17 cellular contexts compared by ENCODE assay signal in genomic region chr5:82388186-82388585, GRCh38.
A peak's percentile ranks its signal among the peaks of the same experiment; 100 is the strongest.
DNase-seq lines count a peak whose midpoint lies in the region; ATAC-seq and TF ChIP-seq lines count a peak whose summit lies in the region.
"Had no signal": no experiment of that assay in that cellular context is flagged by ENCODE, and none has a peak within 500 bp of the region (broad histone marks: within the 10 kb centered on the region; RNA-seq: fewer than 3 reads in every experiment).

No MANE protein-coding gene starts in this region.

- no peaks in the 10 kb centered on the region for H3K27me3 ChIP-seq in mesendoderm (ENCODE audit: insufficient read depth, low read length, poor library complexity)
- H3K27me3 ChIP-seq: cardiac muscle cell, sigmoid colon had no signal

- peak; percentile 9 for ATAC-seq in sciatic nerve
- ATAC-seq in HG02571 (IDR thresholded peaks at IDR 0.05; ENCODE audit: unreplicated experiment): no peak

- no peak overlapping the region for H3K4ac ChIP-seq in mesendoderm (ENCODE audit: low read depth, low read length)

- no peak overlapping the region for H3K23ac ChIP-seq in mesendoderm (ENCODE audit: low read length)

- peaks cover 15% of the 10 kb centered on the region for H3K27me3 Mint-ChIP-seq in Calu3 (ENCODE audit: unreplicated experiment)
- H3K27me3 Mint-ChIP-seq: activated CD4-positive, alpha-beta T cell treated with anti-CD3 and anti-CD28 coated beads, Interleukin-2, amount 10 ng/mL, durations not matched to agents 7 days and 5 days had no signal

- H3K9me3 Mint-ChIP-seq in Calu3 (ENCODE audit: low read depth, unreplicated experiment): no peaks in the 10 kb centered on the region

- no peak overlapping the region for H3K4me3 Mint-ChIP-seq in Calu3 (ENCODE audit: low read depth, unreplicated experiment)
- H3K4me3 Mint-ChIP-seq: activated CD4-positive, alpha-beta T cell treated with anti-CD3 and anti-CD28 coated beads, Interleukin-2, amount 10 ng/mL, durations not matched to agents 7 days and 5 days; neural crest cell; stimulated activated naive CD8-positive, alpha-beta T cell treated with anti-CD3 and anti-CD28 coated beads, Interleukin-15, amount 100 ng/mL, for 72 hours had no signal

- H3K56ac ChIP-seq in mesendoderm (ENCODE audit: low read length): no peak overlapping the region

- no peak overlapping the region for H3K4me2 ChIP-seq in mesendoderm (ENCODE audit: low read length)

- no peak overlapping the region for H3K27ac ChIP-seq in mesendoderm (ENCODE audit: low read depth, low read length)
- H3K27ac ChIP-seq: cardiac muscle cell had no signal

- no TSS peak for BruUV-seq in Calu3 (replicated peaks; lab: Mats Ljungman, UMichigan)

- no peak overlapping the region for H4K8ac ChIP-seq in mesendoderm (ENCODE audit: low read depth, low read length)

- H2BK120ac ChIP-seq in mesendoderm (ENCODE audit: low read depth, low read length): no peak overlapping the region

- no CpG with 5 or more reads among the region's 6 CpGs for WGBS in mesendoderm (ENCODE audit: extremely low coverage, insufficient coverage, low lambda C conversion rate)

- no peaks in the 10 kb centered on the region for H3K79me2 ChIP-seq in mesendoderm (ENCODE audit: control insufficient read depth, insufficient read depth, low read length)

- peaks cover 20% of the 10 kb centered on the region for H3K36me3 Mint-ChIP-seq in Calu3 (ENCODE audit: insufficient read depth, unreplicated experiment)

- no peak overlapping the region for H2BK5ac ChIP-seq in mesendoderm (ENCODE audit: low read length)

- peaks cover 42% of the 10 kb centered on the region for H3K4me1 Mint-ChIP-seq in Calu3 (ENCODE audit: low read depth, unreplicated experiment)

- H3K9ac ChIP-seq in mesendoderm (ENCODE audit: low read length): no peak overlapping the region

- CTCF ChIA-PET in Calu3 (lab: Charles Lee): interaction anchor here (0.7 to 2.8 kb wide), 3 partner anchors 15 to 253 kb away, joined by 6 to 11 read pairs (median 7); no protein-coding TSS in a partner anchor

- H3K4me3 ChIP-seq in mesendoderm (ENCODE audit: low read length): no peak overlapping the region
- H3K4me3 ChIP-seq: cardiac muscle cell, sigmoid colon had no signal

- H3K79me1 ChIP-seq in mesendoderm (ENCODE audit: low read length): no peaks in the 10 kb centered on the region

- no peak overlapping the region for H2BK15ac ChIP-seq in mesendoderm (replicated peaks; ENCODE audit: low read depth)

- intact Hi-C loops in Calu3 (cut with micrococcal nuclease; ENCODE audit: unreplicated experiment) (no loop called here), sciatic nerve (cut with DNase I) (no loop called here)

- H4K5ac ChIP-seq in mesendoderm (ENCODE audit: low read length): no peak overlapping the region

- H3K18ac ChIP-seq in mesendoderm (ENCODE audit: low read length): no peak overlapping the region

- H2AK5ac ChIP-seq in mesendoderm (ENCODE audit: low read length): no peak overlapping the region

- no peaks in the 10 kb centered on the region for H3K4me1 ChIP-seq in mesendoderm (ENCODE audit: control insufficient read depth, low read depth, low read length)
- H3K4me1 ChIP-seq: sigmoid colon had no signal

- TF ChIP-seq CTCF in Calu3 (IDR thresholded peaks at IDR 0.05; ENCODE audit: unreplicated experiment): no peak

- no peak for DNase-seq in Calu3
- peak; percentile 59 for DNase-seq in RPMI7951 (ENCODE audit: low read depth)
- peak; percentile 26 for DNase-seq in dedifferentiated amniotic fluid mesenchymal stem cell (ENCODE audit: extremely low spot score)
- no peak for DNase-seq in sciatic nerve (ENCODE audit: low spot score)
- no peak for DNase-seq in mesendoderm
- no peak for DNase-seq in DMS114 treated with DMSO at 0.1 percent for 48 hours (lab: John Stamatoyannopoulos, UW; ENCODE audit: unreplicated experiment)
- DNase-seq: COR-L47, head of caudate nucleus, NCI-H146, NCI-H510A treated with DMSO at 0.1 percent for 48 hours, RPMI8226, sigmoid colon had no signal

- peak overlapping the region; percentile 31 for H3K27ac Mint-ChIP-seq in Calu3 (ENCODE audit: unreplicated experiment)
- H3K27ac Mint-ChIP-seq: activated CD4-positive, alpha-beta T cell treated with anti-CD3 and anti-CD28 coated beads, Interleukin-2, amount 10 ng/mL, durations not matched to agents 7 days and 5 days had no signal

- H3K36me3 ChIP-seq in mesendoderm (ENCODE audit: control insufficient read depth, insufficient read depth, low read length): no peaks in the 10 kb centered on the region
- H3K36me3 ChIP-seq: cardiac muscle cell, sigmoid colon had no signal

Comparison
In these comparisons a context has a peak if more than half of its experiments do, and no peak if none do; other contexts are left out.
1. DNase-seq: peak in RPMI7951 (single experiment) and dedifferentiated amniotic fluid mesenchymal stem cell (single experiment); none in Calu3 (single experiment), sciatic nerve (single experiment), mesendoderm (single experiment) and DMS114 treated with DMSO at 0.1 percent for 48 hours (single experiment).